ENCODE assay signal across 1 cellular context in the genomic region with DNA sequence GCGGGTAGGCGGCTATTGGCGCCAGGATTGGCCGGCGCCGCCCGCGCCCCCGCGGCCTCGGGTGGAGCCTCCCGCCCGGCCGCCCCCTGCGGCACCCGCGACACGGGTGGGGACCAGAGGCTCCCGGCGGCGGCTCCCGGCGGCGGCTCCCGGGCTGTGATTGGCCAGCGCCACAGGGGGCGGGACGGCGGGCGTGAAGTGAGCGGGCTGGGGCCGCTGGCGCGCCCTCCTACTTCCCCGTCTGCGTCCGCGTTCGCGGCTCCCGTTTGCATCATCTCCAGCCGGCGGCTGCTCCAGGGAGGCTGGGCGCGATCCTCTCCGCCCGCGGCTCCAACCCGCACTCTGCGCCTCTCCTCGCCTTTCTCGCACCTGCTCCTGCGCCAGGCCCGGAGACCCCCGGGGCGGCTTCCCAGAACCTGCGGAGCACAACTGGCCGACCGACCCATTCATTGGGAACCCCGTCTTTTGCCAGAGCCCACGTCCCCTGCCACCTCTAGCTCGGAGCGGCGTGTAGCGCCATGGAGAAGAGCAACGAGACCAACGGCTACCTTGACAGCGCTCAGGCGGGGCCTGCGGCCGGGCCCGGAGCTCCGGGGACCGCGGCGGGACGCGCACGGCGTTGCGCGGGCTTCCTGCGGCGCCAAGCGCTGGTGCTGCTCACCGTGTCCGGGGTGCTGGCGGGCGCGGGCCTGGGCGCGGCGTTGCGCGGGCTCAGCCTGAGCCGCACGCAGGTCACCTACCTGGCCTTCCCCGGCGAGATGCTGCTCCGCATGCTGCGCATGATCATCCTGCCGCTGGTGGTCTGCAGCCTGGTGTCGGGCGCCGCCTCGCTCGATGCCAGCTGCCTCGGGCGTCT.
A peak's percentile ranks its signal among the peaks of the same experiment; 100 is the strongest.
TF ChIP-seq lines count a peak whose summit lies in the region.

A gene (plus strand): TSS at position 274 of the 856 bp plus-strand sequence. CDS start 245 bp downstream, at position 519.

TF ChIP-seq in H1, 55 proteins besides CTCF, POLR2A, EP300 and RAD21 (continued from another document):
- TF ChIP-seq, protein P1, sequence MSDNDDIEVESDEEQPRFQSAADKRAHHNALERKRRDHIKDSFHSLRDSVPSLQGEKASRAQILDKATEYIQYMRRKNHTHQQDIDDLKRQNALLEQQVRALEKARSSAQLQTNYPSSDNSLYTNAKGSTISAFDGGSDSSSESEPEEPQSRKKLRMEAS (IDR thresholded peaks at IDR 0.05): peak; percentile 46
- TF ChIP-seq SP4 (IDR thresholded peaks at IDR 0.05; ENCODE audit: low read length): no peak
- TF ChIP-seq TAF1 (IDR thresholded peaks at IDR 0.05; ENCODE audit: low read depth, low read length): 0 out of 2 replicates have a peak, but pooled peaks have one; percentile 14
- no peak for TF ChIP-seq FOSL1 (IDR thresholded peaks at IDR 0.05; ENCODE audit: insufficient read depth, low read depth, low read length)
- TF ChIP-seq SUZ12 (IDR thresholded peaks at IDR 0.05; ENCODE audit: low read length): peak; percentile 85
- peak; percentile 72 for TF ChIP-seq EZH2 (IDR thresholded peaks at IDR 0.05; ENCODE audit: low read depth, low read length, severe bottlenecking)
- peak; percentile 18 for TF ChIP-seq KDM4A (IDR thresholded peaks at IDR 0.05; ENCODE audit: low read depth, low read length, severe bottlenecking)
